26 cellular contexts compared by ENCODE assay signal in the genomic region with DNA sequence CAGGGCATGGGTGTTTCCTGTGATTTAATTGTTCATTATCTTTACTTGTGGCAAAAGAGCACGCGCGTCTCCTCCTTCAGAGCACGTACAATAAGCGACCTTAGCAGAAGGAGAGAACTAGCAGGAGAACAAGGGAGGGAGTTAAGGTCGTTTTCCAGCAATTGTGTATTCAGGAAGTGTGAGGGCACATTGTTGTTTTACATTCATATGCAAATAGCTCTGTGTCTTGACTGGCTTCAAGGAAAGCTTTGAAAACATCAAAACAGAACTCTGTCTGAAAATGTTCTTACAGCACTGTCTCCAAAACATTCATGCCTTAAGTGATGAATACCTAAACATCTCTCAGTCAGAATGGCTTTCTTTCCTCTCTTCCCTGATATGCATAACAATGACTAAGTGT.
"Had no signal": no experiment of that assay in that cellular context is flagged by ENCODE, and none has a peak within 500 bp of the region (broad histone marks: within the 10 kb centered on the region; RNA-seq: fewer than 3 reads in every experiment).

No MANE protein-coding gene starts in this region.

- H3K27ac Mint-ChIP-seq: naive thymus-derived CD4-positive, alpha-beta T cell; natural killer cell treated with Interleukin-12 subunit alpha and Interleukin-12 subunit beta and Interleukin-15 and Interleukin-18, amount 100 ng/mL, for 72 hours; stimulated activated naive B cell treated with anti-CD40 and anti-IgM and Interleukin-4, amounts not matched to agents 10 μg/mL and 1 μg/mL and 100 μg/mL, for 72 hours; stimulated activated naive CD8-positive, alpha-beta T cell treated with anti-CD3 and anti-CD28 coated beads, Interleukin-15, Interleukin-2, amounts not matched to agents 100 ng/mL and 50 ng/mL, for 24 hours had no signal

- H3K27me3 Mint-ChIP-seq: natural killer cell treated with Interleukin-12 subunit alpha and Interleukin-12 subunit beta and Interleukin-15 and Interleukin-18, amount 100 ng/mL, for 72 hours; stimulated activated naive B cell treated with anti-CD40 and anti-IgM and Interleukin-4, amounts not matched to agents 10 μg/mL and 1 μg/mL and 100 μg/mL, for 72 hours; stimulated activated naive CD8-positive, alpha-beta T cell treated with anti-CD3 and anti-CD28 coated beads, Interleukin-15, Interleukin-2, amounts not matched to agents 100 ng/mL and 50 ng/mL, for 24 hours had no signal

- H3K36me3 ChIP-seq: heart left ventricle, left ventricle myocardium inferior, pancreas, right atrium auricular region, suprapubic skin, thoracic aorta, tibial artery, upper lobe of right lung had no signal

- H3K27ac ChIP-seq: heart left ventricle, left ventricle myocardium inferior, pancreas, psoas muscle, right atrium auricular region, skin epidermis, suprapubic skin, thoracic aorta, tibial artery, upper lobe of right lung had no signal

- H3K4me1 Mint-ChIP-seq: naive thymus-derived CD4-positive, alpha-beta T cell; stimulated activated naive B cell treated with anti-CD40 and anti-IgM and Interleukin-4, amounts not matched to agents 10 μg/mL and 1 μg/mL and 100 μg/mL, for 72 hours had no signal

- H3K9me3 Mint-ChIP-seq: stimulated activated naive CD8-positive, alpha-beta T cell treated with anti-CD3 and anti-CD28 coated beads, Interleukin-15, Interleukin-2, amounts not matched to agents 100 ng/mL and 50 ng/mL, for 24 hours had no signal

- H3K4me3 Mint-ChIP-seq: naive thymus-derived CD4-positive, alpha-beta T cell; natural killer cell treated with Interleukin-12 subunit alpha and Interleukin-12 subunit beta and Interleukin-15 and Interleukin-18, amount 100 ng/mL, for 72 hours; stimulated activated naive B cell treated with anti-CD40 and anti-IgM and Interleukin-4, amounts not matched to agents 10 μg/mL and 1 μg/mL and 100 μg/mL, for 72 hours; stimulated activated naive CD8-positive, alpha-beta T cell treated with anti-CD3 and anti-CD28 coated beads, Interleukin-15, Interleukin-2, amounts not matched to agents 100 ng/mL and 50 ng/mL, for 24 hours had no signal

- H3K36me3 Mint-ChIP-seq: naive thymus-derived CD4-positive, alpha-beta T cell; natural killer cell treated with Interleukin-12 subunit alpha and Interleukin-12 subunit beta and Interleukin-15 and Interleukin-18, amount 100 ng/mL, for 72 hours; stimulated activated naive B cell treated with anti-CD40 and anti-IgM and Interleukin-4, amounts not matched to agents 10 μg/mL and 1 μg/mL and 100 μg/mL, for 72 hours had no signal

- H3K27me3 ChIP-seq: heart left ventricle, pancreas, right atrium auricular region, suprapubic skin, tibial artery, upper lobe of right lung had no signal

- H3K4me3 ChIP-seq: heart left ventricle, left ventricle myocardium inferior, lung, mucosa of descending colon, pancreas, psoas muscle, right atrium auricular region, skin epidermis, suprapubic skin, thoracic aorta, tibial artery, upper lobe of right lung had no signal

- H3K9me3 ChIP-seq: heart left ventricle, left ventricle myocardium inferior, pancreas, psoas muscle, right atrium auricular region, suprapubic skin, thoracic aorta, tibial artery, upper lobe of right lung had no signal

- ATAC-seq: heart left ventricle; mucosa of descending colon; naive thymus-derived CD4-positive, alpha-beta T cell; natural killer cell treated with Interleukin-12 subunit alpha and Interleukin-12 subunit beta and Interleukin-15 and Interleukin-18, amount 100 ng/mL, for 72 hours; pancreas; psoas muscle; sciatic nerve; stimulated activated naive B cell treated with anti-CD40 and anti-IgM and Interleukin-4, amounts not matched to agents 10 μg/mL and 1 μg/mL and 100 μg/mL, for 72 hours; upper lobe of right lung had no signal

- H3K4me1 ChIP-seq: heart left ventricle, left ventricle myocardium inferior, pancreas, psoas muscle, right atrium auricular region, suprapubic skin, tibial artery, upper lobe of right lung had no signal

- DNase-seq: heart left ventricle; hypothalamus; islet precursor cell; left ventricle myocardium inferior; midbrain; mucosa of descending colon; naive thymus-derived CD4-positive, alpha-beta T cell; nucleus accumbens; pancreas; psoas muscle; stimulated activated CD4-positive, alpha-beta T cell treated with anti-CD3 and anti-CD28 coated beads, Interleukin-12 subunit alpha, Interleukin-12 subunit beta, amount 100 ng/mL, for 4 hours; stimulated activated CD4-positive, alpha-beta T cell treated with anti-CD3 and anti-CD28 coated beads, Interleukin-15, amount 100 ng/mL, for 24 hours; stimulated activated CD4-positive, alpha-beta T cell treated with anti-CD3 and anti-CD28 coated beads, Interleukin-2, amount 100 ng/mL, for 24 hours; stimulated activated CD4-positive, alpha-beta T cell treated with anti-CD3 and anti-CD28 coated beads, Interleukin-4, amount 100 ng/mL, for 1 hour; stimulated activated naive B cell treated with anti-CD40 and anti-IgM and Interleukin-4, amounts not matched to agents 10 μg/mL and 1 μg/mL and 100 μg/mL, for 72 hours; tibial artery; trophoblast cell; upper lobe of right lung had no signal
